In the genomic region with DNA sequence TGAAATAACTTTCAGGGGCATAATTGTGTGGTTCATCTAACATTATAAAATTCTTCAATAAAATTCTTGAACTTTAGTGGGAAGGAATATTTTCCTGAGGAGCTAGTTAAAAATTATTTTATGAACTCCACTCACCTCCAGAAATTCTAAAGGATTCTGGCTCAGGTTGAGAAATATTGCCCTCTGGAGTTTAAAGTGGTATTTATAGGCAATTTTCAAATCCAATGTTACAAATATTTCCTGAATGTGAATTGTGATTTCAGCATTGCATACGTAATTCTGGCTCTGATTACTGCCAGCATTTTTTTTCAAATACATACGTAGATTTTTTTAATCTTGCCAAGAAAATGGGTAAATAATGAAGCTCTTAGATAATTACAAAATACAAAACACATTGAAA, we compare ENCODE assay signal across 18 cellular contexts.
A peak's percentile ranks its signal among the peaks of the same experiment; 100 is the strongest.
DNase-seq lines count a peak whose midpoint lies in the region; ATAC-seq and TF ChIP-seq lines count a peak whose summit lies in the region.
"Had no signal": no experiment of that assay in that cellular context is flagged by ENCODE, and none has a peak within 500 bp of the region (broad histone marks: within the 10 kb centered on the region; RNA-seq: fewer than 3 reads in every experiment).

No MANE protein-coding gene starts in this region.

- no peak for ATAC-seq in activated T-helper 17 cell treated with anti-CD3 and anti-CD28 coated beads, Interleukin-2, amount 50 U/mL, for 72 hours (replicated peaks)
- ATAC-seq: heart right ventricle, left colon, right cardiac atrium had no signal

- DNase-seq in SIG-M5 treated with dmso at 0.1 percent for 504 hours (lab: John Stamatoyannopoulos, UW; ENCODE audit: unreplicated experiment) (peak; percentile 1), SIG-M5 (lab: John Stamatoyannopoulos, UW) (no peak), RKO (ENCODE audit: low spot score) (peak; percentile 2), iris pigment epithelial cell (ENCODE audit: low read depth) (peak; percentile 2), type B pancreatic cell (ENCODE audit: extremely low spot score, unreplicated experiment) (no peak), DMS153 treated with DMSO at 0.1 percent for 48 hours (lab: John Stamatoyannopoulos, UW; ENCODE audit: unreplicated experiment) (no peak)
- DNase-seq in activated CD4-positive, alpha-beta T cell treated with anti-CD3 and anti-CD28 coated beads, Interleukin-2, amount 50 U/mL, for 1 hour: no peak
- DNase-seq: activated CD4-positive, alpha-beta memory T cell treated with anti-CD3 and anti-CD28 coated beads, Interleukin-2, amount 10 ng/mL, durations not matched to agents 7 days and 5 days; Calu3; colonic mucosa; heart right ventricle; left colon; NCI-H1105 treated with DMSO at 0.1 percent for 48 hours; NCI-H2171 treated with DMSO at 0.1 percent for 48 hours; right cardiac atrium; stimulated activated CD4-positive, alpha-beta T cell treated with anti-CD3 and anti-CD28 coated beads, Interleukin-1b, Interleukin-23, amount 100 ng/mL, for 48 hours had no signal

- peaks cover 4% of the 10 kb centered on the region for H3K36me3 Mint-ChIP-seq in type B pancreatic cell
- H3K36me3 Mint-ChIP-seq in activated T-helper 17 cell treated with anti-CD3 and anti-CD28 coated beads, Interleukin-2, amount 50 U/mL, for 72 hours (ENCODE audit: low read depth): no peaks in the 10 kb centered on the region

- H3K4me3 Mint-ChIP-seq in type B pancreatic cell: no peak overlapping the region
- no peak overlapping the region for H3K4me3 Mint-ChIP-seq in activated T-helper 17 cell treated with anti-CD3 and anti-CD28 coated beads, Interleukin-2, amount 50 U/mL, for 72 hours
- H3K4me3 Mint-ChIP-seq: activated CD4-positive, alpha-beta memory T cell treated with anti-CD3 and anti-CD28 coated beads, Interleukin-2, amount 10 ng/mL, durations not matched to agents 7 days and 5 days; activated T-helper 1 cell treated with anti-CD3 and anti-CD28 coated beads, Interleukin-12 subunit alpha, Interleukin-12 subunit beta, Interleukin-2, Interleukin-4 antibody, amounts not matched to agents 30 ng/mL and 10 ng/mL and 1 ng/mL, durations not matched to agents 14 hours and 24 hours and 36 hours had no signal

- peak; percentile 40 for TF ChIP-seq CTCF in type B pancreatic cell (conservative IDR thresholded peaks at IDR 0.05)

- H3K9me3 Mint-ChIP-seq in type B pancreatic cell: no peaks in the 10 kb centered on the region
- peaks cover 4% of the 10 kb centered on the region for H3K9me3 Mint-ChIP-seq in activated T-helper 17 cell treated with anti-CD3 and anti-CD28 coated beads, Interleukin-2, amount 50 U/mL, for 72 hours

- H3K4me1 Mint-ChIP-seq in type B pancreatic cell (ENCODE audit: unreplicated experiment): no peaks in the 10 kb centered on the region
- no peaks in the 10 kb centered on the region for H3K4me1 Mint-ChIP-seq in activated T-helper 17 cell treated with anti-CD3 and anti-CD28 coated beads, Interleukin-2, amount 50 U/mL, for 72 hours
- H3K4me1 Mint-ChIP-seq: activated CD4-positive, alpha-beta memory T cell treated with anti-CD3 and anti-CD28 coated beads, Interleukin-2, amount 10 ng/mL, durations not matched to agents 7 days and 5 days had no signal

- no peak overlapping the region for H3K27ac Mint-ChIP-seq in type B pancreatic cell
- H3K27ac Mint-ChIP-seq in activated T-helper 17 cell treated with anti-CD3 and anti-CD28 coated beads, Interleukin-2, amount 50 U/mL, for 72 hours: no peak overlapping the region
- H3K27ac Mint-ChIP-seq: activated CD4-positive, alpha-beta memory T cell treated with anti-CD3 and anti-CD28 coated beads, Interleukin-2, amount 10 ng/mL, durations not matched to agents 7 days and 5 days; activated T-helper 1 cell treated with anti-CD3 and anti-CD28 coated beads, Interleukin-12 subunit alpha, Interleukin-12 subunit beta, Interleukin-2, Interleukin-4 antibody, amounts not matched to agents 30 ng/mL and 10 ng/mL and 1 ng/mL, durations not matched to agents 14 hours and 24 hours and 36 hours had no signal

- H3K27me3 Mint-ChIP-seq in type B pancreatic cell: no peaks in the 10 kb centered on the region
- H3K27me3 Mint-ChIP-seq in activated T-helper 17 cell treated with anti-CD3 and anti-CD28 coated beads, Interleukin-2, amount 50 U/mL, for 72 hours: no peaks in the 10 kb centered on the region
- H3K27me3 Mint-ChIP-seq: activated CD4-positive, alpha-beta memory T cell treated with anti-CD3 and anti-CD28 coated beads, Interleukin-2, amount 10 ng/mL, durations not matched to agents 7 days and 5 days had no signal

Comparison
In these comparisons a context has a peak if more than half of its experiments do, and no peak if none do; other contexts are left out.
1. DNase-seq: peak in SIG-M5 treated with dmso at 0.1 percent for 504 hours (single experiment), RKO (single experiment) and iris pigment epithelial cell (single experiment); none in SIG-M5 (single experiment), type B pancreatic cell (single experiment), activated CD4-positive, alpha-beta T cell treated with anti-CD3 and anti-CD28 coated beads, Interleukin-2, amount 50 U/mL, for 1 hour (single experiment) and DMS153 treated with DMSO at 0.1 percent for 48 hours (single experiment).